ENCODE assay signal across 8 cellular contexts in genomic region chr21:31347435-31348032, GRCh38. TPM values are rescaled to one million over a fixed set of nuclear protein-coding genes. Genes with fewer than 3 reads are reported as not detected.
DNase-seq lines count a peak whose midpoint lies in the region; ATAC-seq and TF ChIP-seq lines count a peak whose summit lies in the region.

No MANE protein-coding gene starts in this region.

- H3K36me3 Mint-ChIP-seq in stimulated activated naive CD8-positive, alpha-beta T cell treated with anti-CD3 and anti-CD28 coated beads, Interleukin-15, Interleukin-2, amounts not matched to agents 100 ng/mL and 50 ng/mL, for 24 hours (ENCODE audit: low read depth): no peaks in the 10 kb centered on the region

- no peak overlapping the region for H3K27ac ChIP-seq in foreskin keratinocyte
- no peak overlapping the region for H3K27ac ChIP-seq in thyroid gland

- intact Hi-C loops in thyroid gland (cut with DNase I): no loop called here

- no peak for ATAC-seq in stimulated activated naive CD8-positive, alpha-beta T cell treated with anti-CD3 and anti-CD28 coated beads, Interleukin-15, amount 100 ng/mL, for 72 hours
- ATAC-seq in foreskin keratinocyte: no peak
- no peak for ATAC-seq in HG02571 (IDR thresholded peaks at IDR 0.05; ENCODE audit: unreplicated experiment)

- TF ChIP-seq CTCF in foreskin keratinocyte (conservative IDR thresholded peaks at IDR 0.05): peak; percentile 73
- peak in 1 of 6 experiments; percentile 18 for TF ChIP-seq CTCF in thyroid gland (IDR thresholded peaks at IDR 0.05)

- peak overlapping the region; percentile 14 for H3K27ac Mint-ChIP-seq in stimulated activated naive CD8-positive, alpha-beta T cell treated with anti-CD3 and anti-CD28 coated beads, Interleukin-15, Interleukin-2, amounts not matched to agents 100 ng/mL and 50 ng/mL, for 24 hours
- H3K27ac Mint-ChIP-seq in stimulated activated naive CD8-positive, alpha-beta T cell treated with anti-CD3 and anti-CD28 coated beads, Interleukin-15, amount 100 ng/mL, for 72 hours: peak overlapping the region in 1 of 2 donors; percentile 72

- H3K27me3 Mint-ChIP-seq in stimulated activated naive CD8-positive, alpha-beta T cell treated with anti-CD3 and anti-CD28 coated beads, Interleukin-15, Interleukin-2, amounts not matched to agents 100 ng/mL and 50 ng/mL, for 24 hours: peaks cover 6% of the 10 kb centered on the region
- no peaks in the 10 kb centered on the region for H3K27me3 Mint-ChIP-seq in stimulated activated naive CD8-positive, alpha-beta T cell treated with anti-CD3 and anti-CD28 coated beads, Interleukin-15, amount 100 ng/mL, for 72 hours

- no peak overlapping the region for H3K4me3 Mint-ChIP-seq in stimulated activated naive CD8-positive, alpha-beta T cell treated with anti-CD3 and anti-CD28 coated beads, Interleukin-15, Interleukin-2, amounts not matched to agents 100 ng/mL and 50 ng/mL, for 24 hours
- H3K4me3 Mint-ChIP-seq in stimulated activated naive CD8-positive, alpha-beta T cell treated with anti-CD3 and anti-CD28 coated beads, Interleukin-15, amount 100 ng/mL, for 72 hours: no peak overlapping the region

- H3K36me3 ChIP-seq in thyroid gland: no peaks in the 10 kb centered on the region
- no peaks in the 10 kb centered on the region for H3K36me3 ChIP-seq in MG63

- 56 to 62% methylated on average over 15 of the region's 15 CpGs for WGBS in thyroid gland, 2 donors

- DNase-seq in stimulated activated naive CD8-positive, alpha-beta T cell treated with anti-CD3 and anti-CD28 coated beads, Interleukin-15, amount 100 ng/mL, for 72 hours: no peak
- DNase-seq in RPMI8226 (peak; percentile 17), foreskin keratinocyte (no peak), thyroid gland (no peak), MG63 (no peak)
- no peak for DNase-seq in stimulated activated CD4-positive, alpha-beta T cell treated with anti-CD3 and anti-CD28 coated beads, Interleukin-1b, Interleukin-23, amount 100 ng/mL, for 48 hours

- H3K4me1 ChIP-seq in foreskin keratinocyte: peaks cover 19% of the 10 kb centered on the region
- H3K4me1 ChIP-seq in thyroid gland: no peaks in the 10 kb centered on the region

- H3K27me3 ChIP-seq in foreskin keratinocyte: no peaks in the 10 kb centered on the region
- H3K27me3 ChIP-seq in thyroid gland: no peaks in the 10 kb centered on the region
- H3K27me3 ChIP-seq in MG63: 0 out of 2 replicates have a peak, but pooled peaks cover under 1% of the 10 kb centered on the region

- peaks cover 4% of the 10 kb centered on the region for H3K9me3 Mint-ChIP-seq in stimulated activated naive CD8-positive, alpha-beta T cell treated with anti-CD3 and anti-CD28 coated beads, Interleukin-15, Interleukin-2, amounts not matched to agents 100 ng/mL and 50 ng/mL, for 24 hours
- peaks cover 8 to 13% of the 10 kb centered on the region in 2 donors for H3K9me3 Mint-ChIP-seq in stimulated activated naive CD8-positive, alpha-beta T cell treated with anti-CD3 and anti-CD28 coated beads, Interleukin-15, amount 100 ng/mL, for 72 hours

- H3K9me3 ChIP-seq in thyroid gland: no peaks in the 10 kb centered on the region
- H3K9me3 ChIP-seq in MG63: no peaks in the 10 kb centered on the region

- peaks cover 53% of the 10 kb centered on the region for H3K4me1 Mint-ChIP-seq in stimulated activated naive CD8-positive, alpha-beta T cell treated with anti-CD3 and anti-CD28 coated beads, Interleukin-15, Interleukin-2, amounts not matched to agents 100 ng/mL and 50 ng/mL, for 24 hours (ENCODE audit: low read depth)
- H3K4me1 Mint-ChIP-seq in stimulated activated naive CD8-positive, alpha-beta T cell treated with anti-CD3 and anti-CD28 coated beads, Interleukin-15, amount 100 ng/mL, for 72 hours: peaks cover 33% of the 10 kb centered on the region

- TF ChIP-seq POLR2A in thyroid gland (IDR thresholded peaks at IDR 0.05): no peak

- H3K4me3 ChIP-seq in thyroid gland (replicated peaks in 1 of 3): no peak overlapping the region
- H3K4me3 ChIP-seq in MG63: no peak overlapping the region

RNA-seq across cellular contexts. Expression of gene TIAM1, which starts 3.5 kb away (rescaled TPM):
- total RNA-seq in foreskin keratinocyte: 13.1 and 14.6 TPM in 2 replicates
- polyA plus RNA-seq in foreskin keratinocyte: 3.6 and 4.6 TPM in 2 replicates
- 1 to 10 TPM; 2.2 to 6.7 (median 2.4) TPM for total RNA-seq in thyroid gland
- total RNA-seq in MG63 (2014; rRNA removed; shearing (Covaris generic); ENCODE audit: low replicate concordance): 0.42 and 2.2 TPM in 2 replicates
